ENCODE assay signal across 1 cellular context in the genomic region with DNA sequence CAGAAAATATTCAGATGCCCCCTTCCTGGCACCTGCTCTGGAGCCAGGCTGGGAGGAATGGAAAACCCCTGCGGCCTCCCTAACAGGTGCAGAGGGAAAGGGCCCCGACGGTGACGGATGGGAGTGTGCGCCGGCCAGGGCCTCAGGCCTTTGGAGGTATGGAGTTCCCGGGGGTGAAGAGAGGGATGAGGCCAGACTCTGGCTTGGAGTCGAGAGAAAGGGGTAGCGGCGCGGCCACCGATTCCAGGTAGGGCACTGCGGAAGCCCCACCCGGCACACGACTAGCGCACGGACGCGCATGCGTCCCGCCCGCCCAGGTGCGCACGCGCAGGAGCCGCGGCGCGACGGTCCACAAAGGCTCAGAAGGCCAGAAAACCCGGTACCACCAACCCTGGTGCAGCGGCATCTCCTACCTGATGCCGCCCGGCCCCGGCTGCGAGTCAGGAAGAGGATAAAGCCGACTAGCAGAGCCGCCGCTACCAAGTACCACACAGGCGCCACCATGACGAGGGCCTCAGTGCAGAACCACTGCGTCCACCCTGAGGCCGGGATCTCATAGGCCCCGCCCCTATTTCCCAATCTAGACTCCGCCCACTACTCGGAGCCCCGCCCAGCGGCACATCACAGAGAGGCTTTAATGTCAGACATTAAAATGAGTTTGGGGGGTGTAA.
A peak's percentile ranks its signal among the peaks of the same experiment; 100 is the strongest.
TF ChIP-seq lines count a peak whose summit lies in the region.

A gene (minus strand): TSS at position 559 of the 671 bp plus-strand sequence. CDS start 55 bp downstream, at position 504.

TF ChIP-seq in HEK293, 187 proteins besides CTCF, POLR2A, EP300 and RAD21 (continued from another document):
- TF ChIP-seq, protein P1, sequence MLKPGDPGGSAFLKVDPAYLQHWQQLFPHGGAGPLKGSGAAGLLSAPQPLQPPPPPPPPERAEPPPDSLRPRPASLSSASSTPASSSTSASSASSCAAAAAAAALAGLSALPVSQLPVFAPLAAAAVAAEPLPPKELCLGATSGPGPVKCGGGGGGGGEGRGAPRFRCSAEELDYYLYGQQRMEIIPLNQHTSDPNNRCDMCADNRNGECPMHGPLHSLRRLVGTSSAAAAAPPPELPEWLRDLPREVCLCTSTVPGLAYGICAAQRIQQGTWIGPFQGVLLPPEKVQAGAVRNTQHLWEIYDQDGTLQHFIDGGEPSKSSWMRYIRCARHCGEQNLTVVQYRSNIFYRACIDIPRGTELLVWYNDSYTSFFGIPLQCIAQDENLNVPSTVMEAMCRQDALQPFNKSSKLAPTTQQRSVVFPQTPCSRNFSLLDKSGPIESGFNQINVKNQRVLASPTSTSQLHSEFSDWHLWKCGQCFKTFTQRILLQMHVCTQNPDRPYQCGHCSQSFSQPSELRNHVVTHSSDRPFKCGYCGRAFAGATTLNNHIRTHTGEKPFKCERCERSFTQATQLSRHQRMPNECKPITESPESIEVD (tag by site-specific recombination; IDR thresholded peaks at IDR 0.05) = no peak
- peak; percentile 61; the same call in 1 of the 2 replicates for TF ChIP-seq TCF7L2 (IDR thresholded peaks at IDR 0.05; ENCODE audit: borderline replicate concordance, low read depth, low read length)
- peak; percentile 9; the same call in 1 of the 2 replicates for TF ChIP-seq OVOL3 (tag by site-specific recombination; IDR thresholded peaks at IDR 0.05)
TF ChIP-seq in HEK293: peak in this region for 28.
